In genomic region chr6:3188262-3188661, GRCh38 we compare ENCODE assay signal across 31 cellular contexts. TPM values are rescaled to one million over a fixed set of nuclear protein-coding genes. Genes with fewer than 3 reads are reported as not detected.
"Had no signal": no experiment of that assay in that cellular context is flagged by ENCODE, and none has a peak within 500 bp of the region (broad histone marks: within the 10 kb centered on the region; RNA-seq: fewer than 3 reads in every experiment).

No MANE protein-coding gene starts in this region.

- H3K27me3 ChIP-seq: ovary, suprapubic skin, testis, tibial artery, transverse colon, upper lobe of left lung, vagina had no signal

- H3K9ac ChIP-seq: parathyroid adenoma had no signal

- FAIRE-seq: urothelium cell line had no signal

- H3K36me3 Mint-ChIP-seq: naive thymus-derived CD8-positive, alpha-beta T cell; natural killer cell treated with Interleukin-12 subunit alpha and Interleukin-12 subunit beta and Interleukin-15 and Interleukin-18, amount 100 ng/mL, for 72 hours; stimulated activated memory B cell treated with anti-CD40 and anti-IgM and Interleukin-4, amounts not matched to agents 10 μg/mL and 1 μg/mL and 100 μg/mL, for 72 hours had no signal

- H3K27ac ChIP-seq: ovary, parathyroid adenoma, psoas muscle, skin epidermis, spleen, suprapubic skin, testis, tibial artery, transverse colon, upper lobe of left lung, vagina had no signal

- H3K4me1 Mint-ChIP-seq: naive thymus-derived CD8-positive, alpha-beta T cell; stimulated activated memory B cell treated with anti-CD40 and anti-IgM and Interleukin-4, amounts not matched to agents 10 μg/mL and 1 μg/mL and 100 μg/mL, for 72 hours; stimulated activated naive CD8-positive, alpha-beta T cell treated with anti-CD3 and anti-CD28 coated beads, Interleukin-15, amount 100 ng/mL, for 72 hours had no signal

- H3K4me3 Mint-ChIP-seq: naive thymus-derived CD8-positive, alpha-beta T cell; natural killer cell treated with Interleukin-12 subunit alpha and Interleukin-12 subunit beta and Interleukin-15 and Interleukin-18, amount 100 ng/mL, for 72 hours; nephron progenitor cell; neural crest cell; stimulated activated memory B cell treated with anti-CD40 and anti-IgM and Interleukin-4, amounts not matched to agents 10 μg/mL and 1 μg/mL and 100 μg/mL, for 72 hours; stimulated activated naive CD8-positive, alpha-beta T cell treated with anti-CD3 and anti-CD28 coated beads, Interleukin-15, amount 100 ng/mL, for 72 hours had no signal

- H3K4me3 ChIP-seq: ovary, psoas muscle, skin epidermis, smooth muscle cell, spleen, suprapubic skin, testis, tibial artery, transverse colon, upper lobe of left lung, vagina had no signal

- H3K27me3 Mint-ChIP-seq: progenitor cell of endocrine pancreas had no signal

- H3K4me2 ChIP-seq: smooth muscle cell had no signal

- H3K36me3 ChIP-seq: ovary, spleen, suprapubic skin, tibial artery, transverse colon, upper lobe of left lung, vagina had no signal

- DNase-seq: naive thymus-derived CD8-positive, alpha-beta T cell; nephron progenitor cell; occipital lobe; ovary; psoas muscle; right cardiac atrium; spleen; stimulated activated CD4-positive, alpha-beta T cell treated with anti-CD3 and anti-CD28 coated beads, Interleukin-12 subunit alpha, Interleukin-12 subunit beta, amount 100 ng/mL, for 4 hours; stimulated activated CD4-positive, alpha-beta T cell treated with anti-CD3 and anti-CD28 coated beads, Interleukin-1b, Interleukin-23, amount 100 ng/mL, for 48 hours; stimulated activated CD4-positive, alpha-beta T cell treated with anti-CD3 and anti-CD28 coated beads, Interleukin-4, amount 100 ng/mL, for 1 hour; stimulated activated CD4-positive, alpha-beta T cell treated with anti-CD3 and anti-CD28 coated beads, Interleukin-4, amount 100 ng/mL, for 4 hours; stimulated activated CD8-positive, alpha-beta memory T cell treated with anti-CD3 and anti-CD28 coated beads, Interleukin-4, amount 100 ng/mL, for 48 hours; stimulated activated naive CD4-positive, alpha-beta T cell; stimulated activated naive CD8-positive, alpha-beta T cell treated with anti-CD3 and anti-CD28 coated beads, Interleukin-15, amount 100 ng/mL, for 72 hours; stimulated activated naive CD8-positive, alpha-beta T cell treated with anti-CD3 and anti-CD28 coated beads, Interleukin-15, Interleukin-2, amounts not matched to agents 100 U/mL and 50 U/mL, for 24 hours; substantia nigra; testis; tibial artery; transverse colon; upper lobe of left lung had no signal

- H3K27ac Mint-ChIP-seq: natural killer cell treated with Interleukin-12 subunit alpha and Interleukin-12 subunit beta and Interleukin-15 and Interleukin-18, amount 100 ng/mL, for 72 hours; nephron progenitor cell; progenitor cell of endocrine pancreas; stimulated activated memory B cell treated with anti-CD40 and anti-IgM and Interleukin-4, amounts not matched to agents 10 μg/mL and 1 μg/mL and 100 μg/mL, for 72 hours; stimulated activated naive CD8-positive, alpha-beta T cell treated with anti-CD3 and anti-CD28 coated beads, Interleukin-15, amount 100 ng/mL, for 72 hours had no signal

- ATAC-seq: naive thymus-derived CD8-positive, alpha-beta T cell; natural killer cell treated with Interleukin-12 subunit alpha and Interleukin-12 subunit beta and Interleukin-15 and Interleukin-18, amount 100 ng/mL, for 72 hours; psoas muscle; right cardiac atrium; sciatic nerve; stimulated activated memory B cell treated with anti-CD40 and anti-IgM and Interleukin-4, amounts not matched to agents 10 μg/mL and 1 μg/mL and 100 μg/mL, for 72 hours; stimulated activated naive CD8-positive, alpha-beta T cell treated with anti-CD3 and anti-CD28 coated beads, Interleukin-15, amount 100 ng/mL, for 72 hours; stimulated activated naive CD8-positive, alpha-beta T cell treated with anti-CD3 and anti-CD28 coated beads, Interleukin-15, Interleukin-2, amounts not matched to agents 100 U/mL and 50 U/mL, for 24 hours had no signal

- H3K79me2 ChIP-seq: parathyroid adenoma had no signal

- H3K4me1 ChIP-seq: parathyroid adenoma, psoas muscle, spleen, testis, tibial artery, transverse colon, upper lobe of left lung, vagina had no signal

- H2AFZ ChIP-seq: parathyroid adenoma had no signal

- H3K9me3 ChIP-seq: ovary, psoas muscle, spleen, suprapubic skin, testis, tibial artery, transverse colon, upper lobe of left lung, vagina had no signal

- H3K9me3 Mint-ChIP-seq: naive thymus-derived CD8-positive, alpha-beta T cell; natural killer cell treated with Interleukin-12 subunit alpha and Interleukin-12 subunit beta and Interleukin-15 and Interleukin-18, amount 100 ng/mL, for 72 hours; stimulated activated memory B cell treated with anti-CD40 and anti-IgM and Interleukin-4, amounts not matched to agents 10 μg/mL and 1 μg/mL and 100 μg/mL, for 72 hours; stimulated activated naive CD8-positive, alpha-beta T cell treated with anti-CD3 and anti-CD28 coated beads, Interleukin-15, amount 100 ng/mL, for 72 hours had no signal

RNA-seq across cellular contexts. Expression of gene TUBB2B, which starts 39.2 kb away (rescaled TPM):
- total RNA-seq: naive thymus-derived CD8-positive, alpha-beta T cell; natural killer cell treated with Interleukin-12 subunit alpha and Interleukin-12 subunit beta and Interleukin-15 and Interleukin-18, amount 100 ng/mL, for 72 hours had no signal
